Comparison of ENCODE assay signal across 8 cellular contexts in the genomic region with DNA sequence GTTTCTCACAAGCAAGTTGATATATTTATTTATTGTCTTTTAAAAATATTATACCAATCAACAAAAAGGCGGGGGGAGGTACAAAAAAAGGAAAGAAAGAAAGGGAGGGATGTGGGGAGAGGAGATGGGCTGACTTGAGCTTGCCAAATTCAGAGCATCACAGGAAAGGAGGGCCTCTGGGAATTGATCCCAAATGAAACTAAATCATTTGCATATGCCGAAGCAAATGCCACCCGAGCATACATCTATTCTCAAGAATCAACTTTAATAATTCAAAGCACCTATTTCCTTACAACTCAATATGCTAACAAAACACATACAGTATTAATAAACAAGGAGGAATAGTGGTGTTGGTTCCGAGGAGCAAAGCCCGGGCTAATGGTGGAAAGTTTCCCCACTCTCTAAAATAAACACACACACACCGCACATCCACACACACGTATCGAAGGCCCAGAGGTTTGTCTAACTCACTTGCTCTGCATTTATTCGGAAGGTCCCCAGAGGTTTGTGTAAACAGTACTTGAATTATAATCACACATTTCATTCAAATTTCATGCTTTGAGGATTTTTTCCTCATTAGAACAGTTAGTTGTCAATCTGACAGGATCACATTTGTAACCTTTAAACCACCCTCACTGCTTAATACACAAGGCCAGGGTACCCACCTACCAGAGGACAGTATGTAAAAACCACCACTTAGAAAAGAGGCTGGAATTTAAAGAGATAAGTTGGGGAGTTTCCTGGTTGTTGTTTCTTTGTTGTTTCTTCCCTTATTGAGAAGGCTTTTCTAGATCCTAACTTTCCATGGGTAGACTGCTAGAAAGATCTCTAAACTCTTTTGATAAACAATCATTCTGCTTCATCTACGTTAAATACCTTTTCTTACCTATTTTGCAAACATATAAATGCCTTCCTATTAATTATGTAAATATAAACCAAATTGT.
DNase-seq lines count a peak whose midpoint lies in the region; ATAC-seq and TF ChIP-seq lines count a peak whose summit lies in the region.

No MANE protein-coding gene starts in this region.

- H3K27me3 Mint-ChIP-seq in chondrocyte (ENCODE audit: low read depth) (no peaks in the 10 kb centered on the region), nephron (ENCODE audit: low read depth) (no peaks in the 10 kb centered on the region)

- no peaks in the 10 kb centered on the region for H3K27me3 ChIP-seq in BLaER1 treated with 17β-estradiol and CSF1 and Interleukin-3, amounts not matched to agents 10 nM and 100 nM

- H3K9me3 ChIP-seq in BLaER1 treated with 17β-estradiol and CSF1 and Interleukin-3, amounts not matched to agents 10 nM and 100 nM (replicated peaks in 1 of 11) = no peaks in the 10 kb centered on the region

- peak overlapping the region; percentile 85 to 99 (median 91) for H3K4me2 ChIP-seq in BLaER1 treated with 17β-estradiol and CSF1 and Interleukin-3, amounts not matched to agents 10 nM and 100 nM

- peak overlapping the region; percentile 82 to 91 (median 87) for H3K9ac ChIP-seq in BLaER1 treated with 17β-estradiol and CSF1 and Interleukin-3, amounts not matched to agents 10 nM and 100 nM

- peaks cover 0 to 77% (median 15%) of the 10 kb centered on the region in 11 experiments; a peak in 11 of 22 replicates for H4K20me1 ChIP-seq in BLaER1 treated with 17β-estradiol and CSF1 and Interleukin-3, amounts not matched to agents 10 nM and 100 nM

- DNase-seq in NCI-H1048 (lab: John Stamatoyannopoulos, UW) (peak; percentile 39), chondrocyte (ENCODE audit: low spot score) (no peak), cerebellar nuclear complex (lab: John Stamatoyannopoulos, UW) (no peak)
- no peak for DNase-seq in activated naive CD4-positive, alpha-beta T cell treated with Interleukin-2 at 50 U/mL for 16 hours
- DNase-seq in activated CD4-positive, alpha-beta T cell treated with anti-CD3 and anti-CD28 coated beads for 1 hour = no peak

- peaks cover 66% of the 10 kb centered on the region for H3K4me1 Mint-ChIP-seq in chondrocyte (ENCODE audit: low read depth)
- peaks cover 41% of the 10 kb centered on the region for H3K4me1 Mint-ChIP-seq in nephron

- H3K4me3 Mint-ChIP-seq in chondrocyte (ENCODE audit: unreplicated experiment) = no peak overlapping the region
- H3K4me3 Mint-ChIP-seq in nephron = peak overlapping the region; percentile 25 to 60 (median 54)

- peaks cover 54 to 74% (median 65%) of the 10 kb centered on the region in 10 experiments for H3K4me1 ChIP-seq in BLaER1 treated with 17β-estradiol and CSF1 and Interleukin-3, amounts not matched to agents 10 nM and 100 nM

- no peaks in the 10 kb centered on the region; a peak in 2 of 22 replicates for H3K36me3 ChIP-seq in BLaER1 treated with 17β-estradiol and CSF1 and Interleukin-3, amounts not matched to agents 10 nM and 100 nM

- H3K27ac Mint-ChIP-seq in chondrocyte (ENCODE audit: unreplicated experiment) (peak overlapping the region; percentile 68), nephron (peak overlapping the region; percentile 77 to 90 (median 90))

- TF ChIP-seq CTCF in chondrocyte (IDR thresholded peaks at IDR 0.05) = no peak
- TF ChIP-seq CTCF in nephron (IDR thresholded peaks at IDR 0.05; ENCODE audit: unreplicated experiment in 3 of 3) = no peak

- H3K9me3 Mint-ChIP-seq in chondrocyte (ENCODE audit: low read depth) (no peaks in the 10 kb centered on the region), nephron (no peaks in the 10 kb centered on the region)

- ATAC-seq in HG03520 (IDR thresholded peaks at IDR 0.05; ENCODE audit: unreplicated experiment) = no peak

- H3K4me3 ChIP-seq in BLaER1 treated with 17β-estradiol and CSF1 and Interleukin-3, amounts not matched to agents 10 nM and 100 nM = peak overlapping the region; percentile 69 to 91 (median 74)

- peak overlapping the region; percentile 81 to 95 (median 91) for H3K27ac ChIP-seq in BLaER1 treated with 17β-estradiol and CSF1 and Interleukin-3, amounts not matched to agents 10 nM and 100 nM

- H3K36me3 Mint-ChIP-seq in chondrocyte (ENCODE audit: low read depth) (no peaks in the 10 kb centered on the region), nephron (ENCODE audit: low read depth) (no peaks in the 10 kb centered on the region)
